In the genomic region with DNA sequence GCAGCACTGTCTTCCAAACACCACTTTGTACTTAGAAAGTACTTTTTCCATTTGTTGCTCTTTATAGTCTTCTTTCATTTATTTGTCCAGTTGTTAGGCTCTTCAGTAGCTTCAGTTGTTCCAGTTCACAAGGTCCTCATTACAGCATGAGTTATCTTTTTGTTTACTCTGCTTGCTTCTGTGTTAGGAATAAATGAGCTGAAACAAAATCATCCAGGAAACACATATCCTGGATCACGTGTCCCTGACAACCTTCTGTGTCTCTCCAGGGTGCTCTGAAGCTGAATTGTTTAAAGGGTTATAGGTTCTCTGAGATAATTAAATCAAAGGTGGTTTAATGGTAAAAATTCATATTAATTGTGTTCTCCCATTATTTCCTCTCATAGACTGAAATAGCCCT, we compare ENCODE assay signal across 2 cellular contexts.
TF ChIP-seq lines count a peak whose summit lies in the region.

No MANE protein-coding gene starts in this region.

TF ChIP-seq in SK-N-SH, 30 proteins besides CTCF, POLR2A, EP300 and RAD21 (continued from another document):
- TF ChIP-seq, protein P1, sequence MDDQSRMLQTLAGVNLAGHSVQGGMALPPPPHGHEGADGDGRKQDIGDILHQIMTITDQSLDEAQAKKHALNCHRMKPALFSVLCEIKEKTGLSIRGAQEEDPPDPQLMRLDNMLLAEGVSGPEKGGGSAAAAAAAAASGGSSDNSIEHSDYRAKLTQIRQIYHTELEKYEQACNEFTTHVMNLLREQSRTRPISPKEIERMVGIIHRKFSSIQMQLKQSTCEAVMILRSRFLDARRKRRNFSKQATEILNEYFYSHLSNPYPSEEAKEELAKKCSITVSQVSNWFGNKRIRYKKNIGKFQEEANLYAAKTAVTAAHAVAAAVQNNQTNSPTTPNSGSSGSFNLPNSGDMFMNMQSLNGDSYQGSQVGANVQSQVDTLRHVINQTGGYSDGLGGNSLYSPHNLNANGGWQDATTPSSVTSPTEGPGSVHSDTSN (IDR thresholded peaks at IDR 0.05): no peak
- TF ChIP-seq USF2 (IDR thresholded peaks at IDR 0.05; ENCODE audit: borderline replicate concordance, low read depth, low read length) (no peak), IRF3 (IDR thresholded peaks at IDR 0.05; ENCODE audit: low read depth, low read length) (no peak), ZBTB33 (IDR thresholded peaks at IDR 0.05; ENCODE audit: borderline replicate concordance, low read depth) (no peak)
TF ChIP-seq in SK-N-SH: peak in this region for 0.

TF ChIP-seq in SK-N-SH treated with all-trans-retinoic acid at 6 μM for 48 hours, 23 proteins besides CTCF, POLR2A, EP300 and RAD21 (continued from another document):
- TF ChIP-seq RARB (CRISPR knock-in tag; IDR thresholded peaks at IDR 0.05) (no peak), ISL1 (CRISPR knock-in tag; IDR thresholded peaks at IDR 0.05) (no peak), ZC3H10 (CRISPR knock-in tag; IDR thresholded peaks at IDR 0.05) (no peak), ZNF565 (CRISPR knock-in tag; conservative IDR thresholded peaks at IDR 0.05; ENCODE audit: low read depth) (no peak), ESRRG (CRISPR knock-in tag; IDR thresholded peaks at IDR 0.05) (no peak), CSDC2 (CRISPR knock-in tag; IDR thresholded peaks at IDR 0.05) (no peak), ZFP3 (CRISPR knock-in tag; IDR thresholded peaks at IDR 0.05) (no peak), ZNF8 (CRISPR knock-in tag; IDR thresholded peaks at IDR 0.05) (no peak)
- TF ChIP-seq, protein P2, sequence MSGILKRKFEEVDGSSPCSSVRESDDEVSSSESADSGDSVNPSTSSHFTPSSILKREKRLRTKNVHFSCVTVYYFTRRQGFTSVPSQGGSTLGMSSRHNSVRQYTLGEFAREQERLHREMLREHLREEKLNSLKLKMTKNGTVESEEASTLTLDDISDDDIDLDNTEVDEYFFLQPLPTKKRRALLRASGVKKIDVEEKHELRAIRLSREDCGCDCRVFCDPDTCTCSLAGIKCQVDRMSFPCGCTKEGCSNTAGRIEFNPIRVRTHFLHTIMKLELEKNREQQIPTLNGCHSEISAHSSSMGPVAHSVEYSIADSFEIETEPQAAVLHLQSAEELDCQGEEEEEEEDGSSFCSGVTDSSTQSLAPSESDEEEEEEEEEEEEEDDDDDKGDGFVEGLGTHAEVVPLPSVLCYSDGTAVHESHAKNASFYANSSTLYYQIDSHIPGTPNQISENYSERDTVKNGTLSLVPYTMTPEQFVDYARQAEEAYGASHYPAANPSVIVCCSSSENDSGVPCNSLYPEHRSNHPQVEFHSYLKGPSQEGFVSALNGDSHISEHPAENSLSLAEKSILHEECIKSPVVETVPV (CRISPR knock-in tag; IDR thresholded peaks at IDR 0.05): no peak
TF ChIP-seq in SK-N-SH treated with all-trans-retinoic acid at 6 μM for 48 hours: peak in this region for 0.
